2 cellular contexts compared by ENCODE assay signal in the genomic region with DNA sequence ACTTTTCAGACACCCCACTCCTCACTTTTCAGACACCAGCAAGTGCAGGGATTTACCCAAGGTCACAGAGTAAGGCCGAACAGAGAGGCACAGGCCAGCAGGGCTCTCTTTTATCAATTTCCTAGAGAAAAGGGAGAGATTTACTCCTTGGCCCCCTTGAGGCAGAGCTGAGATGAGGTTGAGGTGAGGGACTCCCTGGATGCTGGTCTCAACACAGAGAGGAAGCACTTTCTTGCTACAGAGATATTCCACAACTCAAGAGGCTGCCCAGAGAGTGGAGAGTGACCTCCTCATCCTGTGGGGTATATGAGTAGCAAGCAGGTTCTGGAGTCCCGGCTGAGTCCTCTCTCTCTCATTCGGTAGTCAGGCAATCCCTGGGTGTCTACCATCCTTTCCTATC.
TF ChIP-seq lines count a peak whose summit lies in the region.

No MANE protein-coding gene starts in this region.

TF ChIP-seq in SK-N-SH, 30 proteins besides CTCF, POLR2A, EP300 and RAD21 (continued from another document):
- TF ChIP-seq, protein P1, sequence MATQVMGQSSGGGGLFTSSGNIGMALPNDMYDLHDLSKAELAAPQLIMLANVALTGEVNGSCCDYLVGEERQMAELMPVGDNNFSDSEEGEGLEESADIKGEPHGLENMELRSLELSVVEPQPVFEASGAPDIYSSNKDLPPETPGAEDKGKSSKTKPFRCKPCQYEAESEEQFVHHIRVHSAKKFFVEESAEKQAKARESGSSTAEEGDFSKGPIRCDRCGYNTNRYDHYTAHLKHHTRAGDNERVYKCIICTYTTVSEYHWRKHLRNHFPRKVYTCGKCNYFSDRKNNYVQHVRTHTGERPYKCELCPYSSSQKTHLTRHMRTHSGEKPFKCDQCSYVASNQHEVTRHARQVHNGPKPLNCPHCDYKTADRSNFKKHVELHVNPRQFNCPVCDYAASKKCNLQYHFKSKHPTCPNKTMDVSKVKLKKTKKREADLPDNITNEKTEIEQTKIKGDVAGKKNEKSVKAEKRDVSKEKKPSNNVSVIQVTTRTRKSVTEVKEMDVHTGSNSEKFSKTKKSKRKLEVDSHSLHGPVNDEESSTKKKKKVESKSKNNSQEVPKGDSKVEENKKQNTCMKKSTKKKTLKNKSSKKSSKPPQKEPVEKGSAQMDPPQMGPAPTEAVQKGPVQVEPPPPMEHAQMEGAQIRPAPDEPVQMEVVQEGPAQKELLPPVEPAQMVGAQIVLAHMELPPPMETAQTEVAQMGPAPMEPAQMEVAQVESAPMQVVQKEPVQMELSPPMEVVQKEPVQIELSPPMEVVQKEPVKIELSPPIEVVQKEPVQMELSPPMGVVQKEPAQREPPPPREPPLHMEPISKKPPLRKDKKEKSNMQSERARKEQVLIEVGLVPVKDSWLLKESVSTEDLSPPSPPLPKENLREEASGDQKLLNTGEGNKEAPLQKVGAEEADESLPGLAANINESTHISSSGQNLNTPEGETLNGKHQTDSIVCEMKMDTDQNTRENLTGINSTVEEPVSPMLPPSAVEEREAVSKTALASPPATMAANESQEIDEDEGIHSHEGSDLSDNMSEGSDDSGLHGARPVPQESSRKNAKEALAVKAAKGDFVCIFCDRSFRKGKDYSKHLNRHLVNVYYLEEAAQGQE (IDR thresholded peaks at IDR 0.05; ENCODE audit: low read depth, low read length) = no peak
- TF ChIP-seq, protein P2, sequence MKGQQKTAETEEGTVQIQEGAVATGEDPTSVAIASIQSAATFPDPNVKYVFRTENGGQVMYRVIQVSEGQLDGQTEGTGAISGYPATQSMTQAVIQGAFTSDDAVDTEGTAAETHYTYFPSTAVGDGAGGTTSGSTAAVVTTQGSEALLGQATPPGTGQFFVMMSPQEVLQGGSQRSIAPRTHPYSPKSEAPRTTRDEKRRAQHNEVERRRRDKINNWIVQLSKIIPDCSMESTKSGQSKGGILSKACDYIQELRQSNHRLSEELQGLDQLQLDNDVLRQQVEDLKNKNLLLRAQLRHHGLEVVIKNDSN (IDR thresholded peaks at IDR 0.05; ENCODE audit: borderline replicate concordance, low read depth) = no peak
- TF ChIP-seq GATA2 (CRISPR knock-in tag; IDR thresholded peaks at IDR 0.05) (no peak), MXI1 (IDR thresholded peaks at IDR 0.05; ENCODE audit: low read depth, low read length) (no peak)

TF ChIP-seq in SK-N-SH treated with all-trans-retinoic acid at 6 μM for 48 hours, 23 proteins besides CTCF, POLR2A, EP300 and RAD21 (continued from another document):
- TF ChIP-seq, protein P3, sequence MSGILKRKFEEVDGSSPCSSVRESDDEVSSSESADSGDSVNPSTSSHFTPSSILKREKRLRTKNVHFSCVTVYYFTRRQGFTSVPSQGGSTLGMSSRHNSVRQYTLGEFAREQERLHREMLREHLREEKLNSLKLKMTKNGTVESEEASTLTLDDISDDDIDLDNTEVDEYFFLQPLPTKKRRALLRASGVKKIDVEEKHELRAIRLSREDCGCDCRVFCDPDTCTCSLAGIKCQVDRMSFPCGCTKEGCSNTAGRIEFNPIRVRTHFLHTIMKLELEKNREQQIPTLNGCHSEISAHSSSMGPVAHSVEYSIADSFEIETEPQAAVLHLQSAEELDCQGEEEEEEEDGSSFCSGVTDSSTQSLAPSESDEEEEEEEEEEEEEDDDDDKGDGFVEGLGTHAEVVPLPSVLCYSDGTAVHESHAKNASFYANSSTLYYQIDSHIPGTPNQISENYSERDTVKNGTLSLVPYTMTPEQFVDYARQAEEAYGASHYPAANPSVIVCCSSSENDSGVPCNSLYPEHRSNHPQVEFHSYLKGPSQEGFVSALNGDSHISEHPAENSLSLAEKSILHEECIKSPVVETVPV (CRISPR knock-in tag; IDR thresholded peaks at IDR 0.05) = no peak
- TF ChIP-seq, protein P4, sequence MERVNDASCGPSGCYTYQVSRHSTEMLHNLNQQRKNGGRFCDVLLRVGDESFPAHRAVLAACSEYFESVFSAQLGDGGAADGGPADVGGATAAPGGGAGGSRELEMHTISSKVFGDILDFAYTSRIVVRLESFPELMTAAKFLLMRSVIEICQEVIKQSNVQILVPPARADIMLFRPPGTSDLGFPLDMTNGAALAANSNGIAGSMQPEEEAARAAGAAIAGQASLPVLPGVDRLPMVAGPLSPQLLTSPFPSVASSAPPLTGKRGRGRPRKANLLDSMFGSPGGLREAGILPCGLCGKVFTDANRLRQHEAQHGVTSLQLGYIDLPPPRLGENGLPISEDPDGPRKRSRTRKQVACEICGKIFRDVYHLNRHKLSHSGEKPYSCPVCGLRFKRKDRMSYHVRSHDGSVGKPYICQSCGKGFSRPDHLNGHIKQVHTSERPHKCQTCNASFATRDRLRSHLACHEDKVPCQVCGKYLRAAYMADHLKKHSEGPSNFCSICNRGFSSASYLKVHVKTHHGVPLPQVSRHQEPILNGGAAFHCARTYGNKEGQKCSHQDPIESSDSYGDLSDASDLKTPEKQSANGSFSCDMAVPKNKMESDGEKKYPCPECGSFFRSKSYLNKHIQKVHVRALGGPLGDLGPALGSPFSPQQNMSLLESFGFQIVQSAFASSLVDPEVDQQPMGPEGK (CRISPR knock-in tag; IDR thresholded peaks at IDR 0.05; ENCODE audit: borderline replicate concordance) = no peak
- TF ChIP-seq ESRRG (CRISPR knock-in tag; IDR thresholded peaks at IDR 0.05) (no peak), ZC3H10 (CRISPR knock-in tag; IDR thresholded peaks at IDR 0.05) (no peak), ARNTL (CRISPR knock-in tag; IDR thresholded peaks at IDR 0.05; ENCODE audit: borderline replicate concordance, low read depth) (no peak), PPARA (CRISPR knock-in tag; IDR thresholded peaks at IDR 0.05; ENCODE audit: borderline replicate concordance) (no peak), GLIS3 (CRISPR knock-in tag; IDR thresholded peaks at IDR 0.05) (no peak), ZFP3 (CRISPR knock-in tag; IDR thresholded peaks at IDR 0.05) (no peak), RARB (CRISPR knock-in tag; IDR thresholded peaks at IDR 0.05) (no peak)
- TF ChIP-seq, protein P5, sequence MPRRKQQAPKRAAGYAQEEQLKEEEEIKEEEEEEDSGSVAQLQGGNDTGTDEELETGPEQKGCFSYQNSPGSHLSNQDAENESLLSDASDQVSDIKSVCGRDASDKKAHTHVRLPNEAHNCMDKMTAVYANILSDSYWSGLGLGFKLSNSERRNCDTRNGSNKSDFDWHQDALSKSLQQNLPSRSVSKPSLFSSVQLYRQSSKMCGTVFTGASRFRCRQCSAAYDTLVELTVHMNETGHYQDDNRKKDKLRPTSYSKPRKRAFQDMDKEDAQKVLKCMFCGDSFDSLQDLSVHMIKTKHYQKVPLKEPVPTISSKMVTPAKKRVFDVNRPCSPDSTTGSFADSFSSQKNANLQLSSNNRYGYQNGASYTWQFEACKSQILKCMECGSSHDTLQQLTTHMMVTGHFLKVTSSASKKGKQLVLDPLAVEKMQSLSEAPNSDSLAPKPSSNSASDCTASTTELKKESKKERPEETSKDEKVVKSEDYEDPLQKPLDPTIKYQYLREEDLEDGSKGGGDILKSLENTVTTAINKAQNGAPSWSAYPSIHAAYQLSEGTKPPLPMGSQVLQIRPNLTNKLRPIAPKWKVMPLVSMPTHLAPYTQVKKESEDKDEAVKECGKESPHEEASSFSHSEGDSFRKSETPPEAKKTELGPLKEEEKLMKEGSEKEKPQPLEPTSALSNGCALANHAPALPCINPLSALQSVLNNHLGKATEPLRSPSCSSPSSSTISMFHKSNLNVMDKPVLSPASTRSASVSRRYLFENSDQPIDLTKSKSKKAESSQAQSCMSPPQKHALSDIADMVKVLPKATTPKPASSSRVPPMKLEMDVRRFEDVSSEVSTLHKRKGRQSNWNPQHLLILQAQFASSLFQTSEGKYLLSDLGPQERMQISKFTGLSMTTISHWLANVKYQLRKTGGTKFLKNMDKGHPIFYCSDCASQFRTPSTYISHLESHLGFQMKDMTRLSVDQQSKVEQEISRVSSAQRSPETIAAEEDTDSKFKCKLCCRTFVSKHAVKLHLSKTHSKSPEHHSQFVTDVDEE (CRISPR knock-in tag; IDR thresholded peaks at IDR 0.05) = no peak
